ENCODE assay signal across 11 cellular contexts in the genomic region with DNA sequence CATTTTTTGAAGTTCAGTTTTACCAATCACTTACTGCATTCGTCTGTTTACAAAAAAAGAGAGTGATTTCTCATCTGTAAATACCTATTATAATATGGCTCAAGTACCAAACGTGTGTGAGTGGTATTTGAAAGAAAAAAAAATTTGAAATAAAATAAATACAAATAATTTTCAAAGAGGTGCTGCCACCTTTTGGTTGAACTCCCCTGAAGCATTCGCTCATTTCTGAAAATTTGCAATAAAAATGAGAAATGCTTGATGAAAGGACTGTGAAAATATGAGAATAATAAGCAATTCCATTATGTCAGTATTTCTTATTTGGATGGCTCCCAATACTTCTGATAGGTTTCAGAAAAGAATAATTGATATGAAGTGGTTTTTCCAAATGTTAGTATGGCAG.
DNase-seq lines count a peak whose midpoint lies in the region; ATAC-seq, FAIRE-seq and TF ChIP-seq lines count a peak whose summit lies in the region.
"Had no signal": no experiment of that assay in that cellular context is flagged by ENCODE, and none has a peak within 500 bp of the region (broad histone marks: within the 10 kb centered on the region; RNA-seq: fewer than 3 reads in every experiment).

No MANE protein-coding gene starts in this region.

- in situ Hi-C loops in GM23248 (cut with MboI) = no loop called here
- in situ Hi-C loops in Panc1 (cut with HindIII; ENCODE audit: low pct_unique_long_range_greater_than_20kb, low sequenced_read_pairs) = no loop called here

- no peak overlapping the region for H2AFZ ChIP-seq in GM23248

- peaks cover 10% of the 10 kb centered on the region for H3K27me3 Mint-ChIP-seq in stimulated activated memory B cell treated with anti-CD40 and anti-IgM and Interleukin-4, amounts not matched to agents 10 μg/mL and 1 μg/mL and 100 μg/mL, for 72 hours

- H3K27me3 ChIP-seq in GM23248 (replicated peaks; ENCODE audit: insufficient read depth) = no peaks in the 10 kb centered on the region
- H3K27me3 ChIP-seq in Panc1 (ENCODE audit: control insufficient read depth, insufficient read depth, low read length) = no peaks in the 10 kb centered on the region
- H3K27me3 ChIP-seq in spleen (replicated peaks in 1 of 7) = no peaks in the 10 kb centered on the region

- H4K20me1 ChIP-seq in GM23248 (ENCODE audit: insufficient read depth) = no peaks in the 10 kb centered on the region

- H3K79me2 ChIP-seq in GM23248 (ENCODE audit: insufficient read depth) = no peaks in the 10 kb centered on the region

- H3K36me3 Mint-ChIP-seq in stimulated activated memory B cell treated with anti-CD40 and anti-IgM and Interleukin-4, amounts not matched to agents 10 μg/mL and 1 μg/mL and 100 μg/mL, for 72 hours = no peaks in the 10 kb centered on the region

- TF ChIP-seq POLR2A in spleen (IDR thresholded peaks at IDR 0.05) = no peak

- DNase-seq in GM23248 = peak; percentile 31
- DNase-seq in Panc1 (ENCODE audit: low read depth, low spot score) = no peak
- peak in 1 of 2 donors; percentile 1 for DNase-seq in foreskin fibroblast
- DNase-seq in spleen = no peak
- DNase-seq: activated effector memory CD4-positive, alpha-beta T cell treated with anti-CD3 and anti-CD28 coated beads, Interleukin-2, amount 50 U/mL, for 16 hours; effector CD4-positive, alpha-beta T cell; H7 had no signal

- no TSS peak for BruUV-seq in Panc1 (replicated peaks; lab: Mats Ljungman, UMichigan)

- 5 to 9% methylated on average over 3 of the region's 3 CpGs for WGBS in GM23248 (ENCODE audit: low coverage in 1 of 2, low lambda C conversion rate in 2 of 2, missing lambda C conversion rate in 2 of 2), 2 experiments
- 31 to 41% (median 35%) methylated on average over 3 of the region's 3 CpGs for WGBS in spleen, 5 donors

- H3K36me3 ChIP-seq in GM23248 (ENCODE audit: low read depth) = no peaks in the 10 kb centered on the region
- H3K36me3 ChIP-seq in Panc1 (ENCODE audit: control insufficient read depth, insufficient read depth, low read length) = no peaks in the 10 kb centered on the region
- no peaks in the 10 kb centered on the region for H3K36me3 ChIP-seq in spleen

- no peak overlapping the region for H3K9ac ChIP-seq in GM23248

- CTCF ChIA-PET in Panc1 (lab: Charles Lee) = no interaction called here

- H3K9me2 ChIP-seq in GM23248 (ENCODE audit: insufficient read depth) = no peaks in the 10 kb centered on the region

- H3K4me1 ChIP-seq in GM23248 (ENCODE audit: insufficient read depth) (no peaks in the 10 kb centered on the region), Panc1 (ENCODE audit: control insufficient read depth, insufficient read depth, low read length) (no peaks in the 10 kb centered on the region), spleen (no peaks in the 10 kb centered on the region)

- no peak overlapping the region for H3K4me2 ChIP-seq in GM23248 (ENCODE audit: unreplicated experiment)

- peak; percentile 51; the same call in 1 of the 2 replicates for TF ChIP-seq CTCF in Panc1 (IDR thresholded peaks at IDR 0.05)
- peak; percentile 12 for TF ChIP-seq CTCF in foreskin fibroblast (IDR thresholded peaks at IDR 0.05; ENCODE audit: low read depth, low read length)
- TF ChIP-seq CTCF in spleen (IDR thresholded peaks at IDR 0.05 in 8 of 11, conservative IDR thresholded peaks at IDR 0.05 in 3 of 11) = peak in 5 of 11 experiments; percentile 18 to 33 (median 26)

- peaks cover 3% of the 10 kb centered on the region for H3K9me3 Mint-ChIP-seq in stimulated activated memory B cell treated with anti-CD40 and anti-IgM and Interleukin-4, amounts not matched to agents 10 μg/mL and 1 μg/mL and 100 μg/mL, for 72 hours

- H3K27ac ChIP-seq in GM23248 = no peak overlapping the region
- no peak overlapping the region for H3K27ac ChIP-seq in Panc1 (ENCODE audit: low read length)
- H3K27ac ChIP-seq in spleen = no peak overlapping the region

- ATAC-seq in Panc1 (no peak), HG03521 (IDR thresholded peaks at IDR 0.05; ENCODE audit: unreplicated experiment) (no peak), HG02938 (IDR thresholded peaks at IDR 0.05; ENCODE audit: unreplicated experiment) (no peak)
- no peak for ATAC-seq in stimulated activated memory B cell treated with anti-CD40 and anti-IgM and Interleukin-4, amounts not matched to agents 10 μg/mL and 1 μg/mL and 100 μg/mL, for 72 hours

- POLR2A ChIA-PET in Panc1 (lab: Charles Lee) = no interaction called here

- H3K9me3 ChIP-seq in GM23248 (ENCODE audit: low read depth) (no peaks in the 10 kb centered on the region), Panc1 (ENCODE audit: control insufficient read depth, insufficient read depth, low read depth, low read length) (no peaks in the 10 kb centered on the region), spleen (no peaks in the 10 kb centered on the region)

- H3K27ac Mint-ChIP-seq in stimulated activated memory B cell treated with anti-CD40 and anti-IgM and Interleukin-4, amounts not matched to agents 10 μg/mL and 1 μg/mL and 100 μg/mL, for 72 hours = no peak overlapping the region

- peak; percentile 58 for FAIRE-seq in A204.1 (lab: Jason Lieb, UNC)

- no peaks in the 10 kb centered on the region for H3F3A ChIP-seq in GM23248 (ENCODE audit: insufficient read depth)

- intact Hi-C loops in Panc1 (cut with micrococcal nuclease; ENCODE audit: unreplicated experiment) = loop anchor here (5.0 kb wide), 1 partner anchor 227 kb away; no protein-coding TSS in a partner anchor
- intact Hi-C loops in spleen (cut with DNase I; ENCODE audit: low total_unique reads) = loop anchor here (10.0 kb wide), 1 partner anchor 230 kb away; no protein-coding TSS in a partner anchor

- H3K4me3 Mint-ChIP-seq in stimulated activated memory B cell treated with anti-CD40 and anti-IgM and Interleukin-4, amounts not matched to agents 10 μg/mL and 1 μg/mL and 100 μg/mL, for 72 hours = no peak overlapping the region

- H3K4me3 ChIP-seq in GM23248 (no peak overlapping the region), Panc1 (ENCODE audit: low read depth in 2 of 2, low read length in 2 of 2) (no peak overlapping the region), foreskin fibroblast (ENCODE audit: low read depth in 1 of 2, low read length in 2 of 2) (no peak overlapping the region), spleen (no peak overlapping the region)

- no peaks in the 10 kb centered on the region for H3K4me1 Mint-ChIP-seq in stimulated activated memory B cell treated with anti-CD40 and anti-IgM and Interleukin-4, amounts not matched to agents 10 μg/mL and 1 μg/mL and 100 μg/mL, for 72 hours
